1 cellular context compared by ENCODE assay signal in the genomic region with DNA sequence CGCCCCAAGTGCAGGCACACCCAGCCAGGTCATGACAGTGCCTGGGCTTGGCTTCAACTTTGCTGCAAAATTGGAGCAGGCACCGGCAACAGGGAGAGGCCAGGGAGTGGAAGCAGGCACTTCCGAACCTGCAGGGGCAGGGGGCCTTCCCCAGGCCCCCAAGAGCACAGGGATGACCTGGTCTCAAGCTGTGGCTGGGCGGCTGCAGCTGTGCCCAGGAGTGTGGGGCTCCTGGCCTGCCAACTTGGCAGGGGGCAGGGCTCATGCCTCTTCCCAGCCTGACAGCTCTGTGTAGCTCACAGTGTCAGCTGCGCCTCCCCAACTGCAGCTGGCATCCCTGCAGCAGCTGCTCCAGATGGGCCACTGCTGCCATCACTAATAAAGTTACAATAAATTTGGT.
TF ChIP-seq lines count a peak whose summit lies in the region.

No MANE protein-coding gene starts in this region.

TF ChIP-seq in GM23338, 12 proteins besides CTCF, POLR2A, EP300 and RAD21:
- TF ChIP-seq NANOG (IDR thresholded peaks at IDR 0.05; ENCODE audit: borderline replicate concordance) (no peak), POLR2AphosphoS5 (IDR thresholded peaks at IDR 0.05; ENCODE audit: low read depth) (no peak), CREB1 (CRISPR knock-in tag; IDR thresholded peaks at IDR 0.05; ENCODE audit: low read depth) (no peak), ZNF331 (CRISPR knock-in tag; IDR thresholded peaks at IDR 0.05; ENCODE audit: low read depth) (no peak), ZNF114 (CRISPR knock-in tag; IDR thresholded peaks at IDR 0.05) (no peak), JUNB (IDR thresholded peaks at IDR 0.05; ENCODE audit: unreplicated experiment) (no peak)
- TF ChIP-seq, protein P1, sequence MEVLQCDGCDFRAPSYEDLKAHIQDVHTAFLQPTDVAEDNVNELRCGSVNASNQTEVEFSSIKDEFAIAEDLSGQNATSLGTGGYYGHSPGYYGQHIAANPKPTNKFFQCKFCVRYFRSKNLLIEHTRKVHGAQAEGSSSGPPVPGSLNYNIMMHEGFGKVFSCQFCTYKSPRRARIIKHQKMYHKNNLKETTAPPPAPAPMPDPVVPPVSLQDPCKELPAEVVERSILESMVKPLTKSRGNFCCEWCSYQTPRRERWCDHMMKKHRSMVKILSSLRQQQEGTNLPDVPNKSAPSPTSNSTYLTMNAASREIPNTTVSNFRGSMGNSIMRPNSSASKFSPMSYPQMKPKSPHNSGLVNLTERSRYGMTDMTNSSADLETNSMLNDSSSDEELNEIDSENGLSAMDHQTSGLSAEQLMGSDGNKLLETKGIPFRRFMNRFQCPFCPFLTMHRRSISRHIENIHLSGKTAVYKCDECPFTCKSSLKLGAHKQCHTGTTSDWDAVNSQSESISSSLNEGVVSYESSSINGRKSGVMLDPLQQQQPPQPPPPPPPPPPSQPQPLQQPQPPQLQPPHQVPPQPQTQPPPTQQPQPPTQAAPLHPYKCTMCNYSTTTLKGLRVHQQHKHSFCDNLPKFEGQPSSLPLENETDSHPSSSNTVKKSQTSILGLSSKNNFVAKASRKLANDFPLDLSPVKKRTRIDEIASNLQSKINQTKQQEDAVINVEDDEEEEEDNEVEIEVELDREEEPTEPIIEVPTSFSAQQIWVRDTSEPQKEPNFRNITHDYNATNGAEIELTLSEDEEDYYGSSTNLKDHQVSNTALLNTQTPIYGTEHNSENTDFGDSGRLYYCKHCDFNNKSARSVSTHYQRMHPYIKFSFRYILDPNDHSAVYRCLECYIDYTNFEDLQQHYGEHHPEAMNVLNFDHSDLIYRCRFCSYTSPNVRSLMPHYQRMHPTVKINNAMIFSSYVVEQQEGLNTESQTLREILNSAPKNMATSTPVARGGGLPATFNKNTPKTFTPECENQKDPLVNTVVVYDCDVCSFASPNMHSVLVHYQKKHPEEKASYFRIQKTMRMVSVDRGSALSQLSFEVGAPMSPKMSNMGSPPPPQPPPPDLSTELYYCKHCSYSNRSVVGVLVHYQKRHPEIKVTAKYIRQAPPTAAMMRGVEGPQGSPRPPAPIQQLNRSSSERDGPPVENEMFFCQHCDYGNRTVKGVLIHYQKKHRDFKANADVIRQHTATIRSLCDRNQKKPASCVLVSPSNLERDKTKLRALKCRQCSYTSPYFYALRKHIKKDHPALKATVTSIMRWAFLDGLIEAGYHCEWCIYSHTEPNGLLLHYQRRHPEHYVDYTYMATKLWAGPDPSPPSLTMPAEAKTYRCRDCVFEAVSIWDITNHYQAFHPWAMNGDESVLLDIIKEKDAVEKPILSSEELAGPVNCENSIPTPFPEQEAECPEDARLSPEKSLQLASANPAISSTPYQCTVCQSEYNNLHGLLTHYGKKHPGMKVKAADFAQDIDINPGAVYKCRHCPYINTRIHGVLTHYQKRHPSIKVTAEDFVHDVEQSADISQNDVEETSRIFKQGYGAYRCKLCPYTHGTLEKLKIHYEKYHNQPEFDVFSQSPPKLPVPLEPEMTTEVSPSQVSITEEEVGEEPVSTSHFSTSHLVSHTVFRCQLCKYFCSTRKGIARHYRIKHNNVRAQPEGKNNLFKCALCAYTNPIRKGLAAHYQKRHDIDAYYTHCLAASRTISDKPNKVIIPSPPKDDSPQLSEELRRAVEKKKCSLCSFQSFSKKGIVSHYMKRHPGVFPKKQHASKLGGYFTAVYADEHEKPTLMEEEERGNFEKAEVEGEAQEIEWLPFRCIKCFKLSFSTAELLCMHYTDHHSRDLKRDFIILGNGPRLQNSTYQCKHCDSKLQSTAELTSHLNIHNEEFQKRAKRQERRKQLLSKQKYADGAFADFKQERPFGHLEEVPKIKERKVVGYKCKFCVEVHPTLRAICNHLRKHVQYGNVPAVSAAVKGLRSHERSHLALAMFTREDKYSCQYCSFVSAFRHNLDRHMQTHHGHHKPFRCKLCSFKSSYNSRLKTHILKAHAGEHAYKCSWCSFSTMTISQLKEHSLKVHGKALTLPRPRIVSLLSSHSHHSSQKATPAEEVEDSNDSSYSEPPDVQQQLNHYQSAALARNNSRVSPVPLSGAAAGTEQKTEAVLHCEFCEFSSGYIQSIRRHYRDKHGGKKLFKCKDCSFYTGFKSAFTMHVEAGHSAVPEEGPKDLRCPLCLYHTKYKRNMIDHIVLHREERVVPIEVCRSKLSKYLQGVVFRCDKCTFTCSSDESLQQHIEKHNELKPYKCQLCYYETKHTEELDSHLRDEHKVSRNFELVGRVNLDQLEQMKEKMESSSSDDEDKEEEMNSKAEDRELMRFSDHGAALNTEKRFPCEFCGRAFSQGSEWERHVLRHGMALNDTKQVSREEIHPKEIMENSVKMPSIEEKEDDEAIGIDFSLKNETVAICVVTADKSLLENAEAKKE (CRISPR knock-in tag; IDR thresholded peaks at IDR 0.05): no peak
- TF ChIP-seq, protein P2, sequence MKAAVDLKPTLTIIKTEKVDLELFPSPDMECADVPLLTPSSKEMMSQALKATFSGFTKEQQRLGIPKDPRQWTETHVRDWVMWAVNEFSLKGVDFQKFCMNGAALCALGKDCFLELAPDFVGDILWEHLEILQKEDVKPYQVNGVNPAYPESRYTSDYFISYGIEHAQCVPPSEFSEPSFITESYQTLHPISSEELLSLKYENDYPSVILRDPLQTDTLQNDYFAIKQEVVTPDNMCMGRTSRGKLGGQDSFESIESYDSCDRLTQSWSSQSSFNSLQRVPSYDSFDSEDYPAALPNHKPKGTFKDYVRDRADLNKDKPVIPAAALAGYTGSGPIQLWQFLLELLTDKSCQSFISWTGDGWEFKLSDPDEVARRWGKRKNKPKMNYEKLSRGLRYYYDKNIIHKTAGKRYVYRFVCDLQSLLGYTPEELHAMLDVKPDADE (IDR thresholded peaks at IDR 0.05): no peak
TF ChIP-seq in GM23338: peak in this region for 0.
